ENCODE assay signal across 11 cellular contexts in the genomic region with DNA sequence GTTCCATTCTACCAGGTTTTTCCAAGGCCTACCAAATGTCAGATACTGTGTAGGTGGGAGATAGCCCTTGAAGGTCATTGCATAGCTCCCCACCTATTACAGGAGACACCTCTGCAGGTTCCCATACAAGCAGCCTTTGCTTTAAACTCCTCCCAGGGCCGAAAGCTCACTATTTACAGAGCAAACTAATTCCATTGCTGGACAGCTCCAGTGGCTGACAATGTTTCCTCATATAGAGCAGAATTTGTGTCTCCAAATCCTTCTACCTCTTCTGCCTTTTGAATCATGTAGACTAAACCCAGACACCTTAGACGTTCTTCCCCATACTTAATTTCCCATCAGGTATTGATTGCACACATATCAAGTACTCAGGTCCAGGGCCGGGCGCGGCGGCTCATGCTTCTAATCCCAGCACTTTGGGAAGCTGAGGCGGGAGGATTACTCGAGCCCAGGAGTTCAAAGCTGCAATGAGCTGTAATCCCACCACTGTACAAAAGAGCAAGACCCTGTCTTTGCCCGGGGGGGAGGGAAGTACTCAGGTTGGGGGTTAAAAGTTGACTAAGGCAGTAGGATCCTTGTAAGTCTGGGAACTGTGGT. TPM values are rescaled to one million over a fixed set of nuclear protein-coding genes. Genes with fewer than 3 reads are reported as not detected.
DNase-seq lines count a peak whose midpoint lies in the region; ATAC-seq and TF ChIP-seq lines count a peak whose summit lies in the region.
"Had no signal": no experiment of that assay in that cellular context is flagged by ENCODE, and none has a peak within 500 bp of the region (broad histone marks: within the 10 kb centered on the region; RNA-seq: fewer than 3 reads in every experiment).

No MANE protein-coding gene starts in this region.

- H3K4me1 ChIP-seq in thyroid gland = peaks cover 11 to 17% of the 10 kb centered on the region in 2 donors

- H3K36me3 Mint-ChIP-seq in activated naive CD8-positive, alpha-beta T cell treated with anti-CD3 and anti-CD28 coated beads, Interleukin-2, amount 50 U/mL, for 24 hours (ENCODE audit: low read depth) = peaks cover 2% of the 10 kb centered on the region

- H3K27me3 Mint-ChIP-seq in activated naive CD8-positive, alpha-beta T cell treated with anti-CD3 and anti-CD28 coated beads, Interleukin-2, amount 50 U/mL, for 24 hours = peaks cover 39% of the 10 kb centered on the region

- peak overlapping the region; percentile 7 for H3K4me3 Mint-ChIP-seq in activated naive CD8-positive, alpha-beta T cell treated with anti-CD3 and anti-CD28 coated beads, Interleukin-2, amount 50 U/mL, for 24 hours

- no peaks in the 10 kb centered on the region for H3K9me3 Mint-ChIP-seq in activated naive CD8-positive, alpha-beta T cell treated with anti-CD3 and anti-CD28 coated beads, Interleukin-2, amount 50 U/mL, for 24 hours

- no peaks in the 10 kb centered on the region for H3K36me3 ChIP-seq in MG63
- H3K36me3 ChIP-seq in thyroid gland = no peaks in the 10 kb centered on the region
- H3K36me3 ChIP-seq: spleen had no signal

- ATAC-seq in activated naive CD8-positive, alpha-beta T cell treated with anti-CD3 and anti-CD28 coated beads, Interleukin-2, amount 50 U/mL, for 24 hours = no peak
- ATAC-seq: K562 had no signal

- peaks cover 5% of the 10 kb centered on the region for H3K4me1 Mint-ChIP-seq in activated naive CD8-positive, alpha-beta T cell treated with anti-CD3 and anti-CD28 coated beads, Interleukin-2, amount 50 U/mL, for 24 hours

- H3K27me3 ChIP-seq in MG63 (peaks cover 7% of the 10 kb centered on the region), thyroid gland (no peaks in the 10 kb centered on the region)

- peak; percentile 20 for DNase-seq in AG10803 (ENCODE audit: low read depth)
- DNase-seq in ELR (ENCODE audit: low read depth) = peak; percentile 12
- DNase-seq in activated naive CD8-positive, alpha-beta T cell treated with anti-CD3 and anti-CD28 coated beads, Interleukin-2, amount 50 U/mL, for 24 hours = no peak
- peak; percentile 74 for DNase-seq in left kidney (ENCODE audit: low read depth, low spot score)
- no peak for DNase-seq in MG63
- no peak for DNase-seq in thyroid gland
- no peak for DNase-seq in GM19240 (ENCODE audit: insufficient read length, low spot score)
- DNase-seq in NCI-H1417 (lab: John Stamatoyannopoulos, UW) = no peak
- DNase-seq: NCI-H446 treated with DMSO at 0.1 percent for 48 hours, spleen had no signal

- 68 to 71% methylated on average over 9 of the region's 9 CpGs for WGBS in thyroid gland, 2 donors

- TF ChIP-seq POLR2A in thyroid gland (IDR thresholded peaks at IDR 0.05) = no peak

- H3K4me3 ChIP-seq in AG10803 (ENCODE audit: low read length) = no peak overlapping the region
- no peak overlapping the region for H3K4me3 ChIP-seq in MG63
- H3K4me3 ChIP-seq in thyroid gland (replicated peaks in 1 of 3) = no peak overlapping the region
- H3K4me3 ChIP-seq: K562 had no signal

- H3K27ac ChIP-seq in thyroid gland = no peak overlapping the region
- H3K27ac ChIP-seq: spleen had no signal

- no peak for TF ChIP-seq CTCF in AG10803 (conservative IDR thresholded peaks at IDR 0.05; ENCODE audit: low read length)
- no peak for TF ChIP-seq CTCF in thyroid gland (IDR thresholded peaks at IDR 0.05)

- H3K27ac Mint-ChIP-seq in activated naive CD8-positive, alpha-beta T cell treated with anti-CD3 and anti-CD28 coated beads, Interleukin-2, amount 50 U/mL, for 24 hours = no peak overlapping the region

- intact Hi-C loops in thyroid gland (cut with DNase I) = no loop called here

- H3K9me3 ChIP-seq in MG63 (no peaks in the 10 kb centered on the region), thyroid gland (no peaks in the 10 kb centered on the region)

RNA-seq across cellular contexts. Expression of a gene that starts 2.1 kb away (rescaled TPM):
- 0.13 TPM in 1 of 2 replicates, not detected in the other for total RNA-seq in MG63 (2014; rRNA removed; shearing (Covaris generic); ENCODE audit: low replicate concordance)
- total RNA-seq in thyroid gland = under 1 TPM; 0.27 to 0.67 (median 0.50) TPM
- total RNA-seq: K562 had no signal

Comparison
In these comparisons a context has a peak if more than half of its experiments do, and no peak if none do; other contexts are left out.
1. DNase-seq: peak in AG10803 (single experiment), ELR (single experiment) and left kidney (single experiment); none in activated naive CD8-positive, alpha-beta T cell treated with anti-CD3 and anti-CD28 coated beads, Interleukin-2, amount 50 U/mL, for 24 hours (single experiment), MG63 (single experiment), thyroid gland (0 of 2), GM19240 (single experiment) and NCI-H1417 (0 of 3).